In the genomic region with DNA sequence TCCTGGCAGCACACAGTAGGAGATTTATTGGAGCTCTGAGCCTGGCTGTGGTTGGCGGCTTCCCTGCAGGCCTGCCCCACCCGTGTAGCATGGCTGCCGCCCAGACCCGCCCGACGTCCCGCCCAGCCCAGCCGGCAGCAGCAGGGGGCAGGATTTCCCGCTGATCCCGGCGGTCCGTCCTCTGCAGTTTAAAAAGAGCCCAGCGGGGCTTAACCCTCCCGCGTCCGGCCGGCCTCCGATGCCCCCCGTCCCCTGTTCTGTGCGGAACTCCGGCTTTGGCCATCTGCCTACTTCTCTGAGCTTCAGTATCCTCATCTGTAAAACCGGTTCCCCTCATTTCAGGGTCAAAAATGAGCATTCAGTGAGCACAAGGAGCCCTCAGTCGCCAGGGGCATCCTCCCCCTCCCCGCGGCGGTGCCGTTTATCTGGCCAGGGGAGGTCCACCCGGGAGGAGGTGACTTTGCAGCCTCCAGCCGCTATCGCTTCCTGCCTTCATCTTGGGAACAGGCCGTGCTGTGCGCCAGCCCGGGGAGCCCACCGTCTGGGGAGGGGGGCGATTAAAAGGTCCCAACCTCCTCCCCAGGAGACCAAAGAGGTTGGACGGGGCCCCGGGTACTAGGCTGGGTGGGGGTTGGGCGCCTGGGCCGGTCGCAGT, we compare ENCODE assay signal across 8 cellular contexts. TPM values are rescaled to one million over a fixed set of nuclear protein-coding genes. Genes with fewer than 3 reads are reported as not detected.
DNase-seq lines count a peak whose midpoint lies in the region; ATAC-seq and TF ChIP-seq lines count a peak whose summit lies in the region.

A gene (plus strand): TSS at position 476 of the 655 bp plus-strand sequence. CDS start 1,456 bp downstream, outside the sequence.

- peaks cover 7% of the 10 kb centered on the region; the same call in 1 of the 2 replicates for H3K36me3 Mint-ChIP-seq in HFFc6 (ENCODE audit: low read depth)

- peak; percentile 80 for TF ChIP-seq CTCF in HFFc6 (IDR thresholded peaks at IDR 0.05)

- 0 to 1% (median 0%) methylated on average over 35 to 40 of the region's 40 CpGs for WGBS in adipose tissue, 3 donors

- H3K27me3 Mint-ChIP-seq in HFFc6 (ENCODE audit: insufficient read depth) = peaks cover 9% of the 10 kb centered on the region

- peaks cover 18% of the 10 kb centered on the region for H3K4me1 Mint-ChIP-seq in HFFc6 (ENCODE audit: low read depth)

- peak; percentile 76 for ATAC-seq in Right ventricle myocardium inferior
- no peak for ATAC-seq in HG03095 (IDR thresholded peaks at IDR 0.05; ENCODE audit: unreplicated experiment)
- ATAC-seq in HG02870 (IDR thresholded peaks at IDR 0.05; ENCODE audit: unreplicated experiment) = no peak

- H3K9me3 Mint-ChIP-seq in HFFc6 = no peaks in the 10 kb centered on the region

- H3K4me3 Mint-ChIP-seq in HFFc6 = peak within 1 kb of the TSS; percentile 92

- no peak within 1 kb of the TSS for H3K27ac ChIP-seq in adipose tissue (ENCODE audit: low read depth, low read length)

- DNase-seq in CMK (ENCODE audit: low read depth) (peak; percentile 61), HFFc6 (peak; percentile 78), Right ventricle myocardium inferior (ENCODE audit: missing footprints) (peak; percentile 92), nucleus accumbens (lab: John Stamatoyannopoulos, UW) (peak in 46 of 56 donors; percentile 30 to 83 (median 58))

- intact Hi-C loops in Right ventricle myocardium inferior (cut with DNase I) = loop anchor here (1.0 to 2.0 kb wide), 2 partner anchors 38 to 53 kb away; a partner anchor contains a TSS

- peak within 1 kb of the TSS; percentile 87 for H3K27ac Mint-ChIP-seq in HFFc6

TF ChIP-seq in PFSK-1, 5 proteins besides CTCF, POLR2A, EP300 and RAD21:
- TF ChIP-seq, protein P1, sequence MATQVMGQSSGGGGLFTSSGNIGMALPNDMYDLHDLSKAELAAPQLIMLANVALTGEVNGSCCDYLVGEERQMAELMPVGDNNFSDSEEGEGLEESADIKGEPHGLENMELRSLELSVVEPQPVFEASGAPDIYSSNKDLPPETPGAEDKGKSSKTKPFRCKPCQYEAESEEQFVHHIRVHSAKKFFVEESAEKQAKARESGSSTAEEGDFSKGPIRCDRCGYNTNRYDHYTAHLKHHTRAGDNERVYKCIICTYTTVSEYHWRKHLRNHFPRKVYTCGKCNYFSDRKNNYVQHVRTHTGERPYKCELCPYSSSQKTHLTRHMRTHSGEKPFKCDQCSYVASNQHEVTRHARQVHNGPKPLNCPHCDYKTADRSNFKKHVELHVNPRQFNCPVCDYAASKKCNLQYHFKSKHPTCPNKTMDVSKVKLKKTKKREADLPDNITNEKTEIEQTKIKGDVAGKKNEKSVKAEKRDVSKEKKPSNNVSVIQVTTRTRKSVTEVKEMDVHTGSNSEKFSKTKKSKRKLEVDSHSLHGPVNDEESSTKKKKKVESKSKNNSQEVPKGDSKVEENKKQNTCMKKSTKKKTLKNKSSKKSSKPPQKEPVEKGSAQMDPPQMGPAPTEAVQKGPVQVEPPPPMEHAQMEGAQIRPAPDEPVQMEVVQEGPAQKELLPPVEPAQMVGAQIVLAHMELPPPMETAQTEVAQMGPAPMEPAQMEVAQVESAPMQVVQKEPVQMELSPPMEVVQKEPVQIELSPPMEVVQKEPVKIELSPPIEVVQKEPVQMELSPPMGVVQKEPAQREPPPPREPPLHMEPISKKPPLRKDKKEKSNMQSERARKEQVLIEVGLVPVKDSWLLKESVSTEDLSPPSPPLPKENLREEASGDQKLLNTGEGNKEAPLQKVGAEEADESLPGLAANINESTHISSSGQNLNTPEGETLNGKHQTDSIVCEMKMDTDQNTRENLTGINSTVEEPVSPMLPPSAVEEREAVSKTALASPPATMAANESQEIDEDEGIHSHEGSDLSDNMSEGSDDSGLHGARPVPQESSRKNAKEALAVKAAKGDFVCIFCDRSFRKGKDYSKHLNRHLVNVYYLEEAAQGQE (IDR thresholded peaks at IDR 0.05; ENCODE audit: insufficient read depth in 1 of 2, low read depth in 2 of 2, low read length in 2 of 2) = no peak
- TF ChIP-seq SIN3A (IDR thresholded peaks at IDR 0.05; ENCODE audit: borderline replicate concordance, insufficient read depth, low read length) = peak; percentile 60; the same call in 1 of the 2 replicates
- TF ChIP-seq FOXP2 (optimal IDR thresholded peaks at IDR 0.05; ENCODE audit: borderline replicate concordance, extremely low read depth, extremely low read length, insufficient read depth) = peak; percentile 47
- TF ChIP-seq POLR2AphosphoS5 (IDR thresholded peaks at IDR 0.05; ENCODE audit: low read depth, low read length) = no peak

RNA-seq across cellular contexts. Expression of the gene that starts here (rescaled TPM):
- total RNA-seq in HFFc6 (2021; fragmentation: NEBNext Ultra II Directional; extraction: Animal tissue kit (Norgen Biotek cat#: 25700)) = 10 to 100 TPM; 40.5 to 48.8 (median 43.3) TPM
- 35.5 TPM for polyA plus RNA-seq in PFSK-1 (2012; ENCODE audit: insufficient read length, low read depth)
- 10 to 100 TPM; 16.7 to 31.8 (median 20.0) TPM for polyA plus RNA-seq in adipose tissue
- total RNA-seq in Right ventricle myocardium inferior = 24.3 TPM
